In genomic region chr11:7321708-7322448, GRCh38 we compare ENCODE assay signal across 21 cellular contexts.
"Had no signal": no experiment of that assay in that cellular context is flagged by ENCODE, and none has a peak within 500 bp of the region (broad histone marks: within the 10 kb centered on the region; RNA-seq: fewer than 3 reads in every experiment).

No MANE protein-coding gene starts in this region.

- H3K27me3 ChIP-seq: adrenal gland had no signal

- H3K4me1 ChIP-seq: adrenal gland had no signal

- H3K4me3 ChIP-seq: adrenal gland, SK-N-MC had no signal

- H3K27me3 Mint-ChIP-seq: activated naive CD8-positive, alpha-beta T cell treated with anti-CD3 and anti-CD28 coated beads, Interleukin-2, amount 10 ng/mL, durations not matched to agents 7 days and 5 days had no signal

- DNase-seq: activated B cell treated with CpG ODN at 0.5 μM for 24 hours; activated CD4-positive, alpha-beta T cell treated with anti-CD3 and anti-CD28 coated beads, Interleukin-2, amount 50 U/mL, for 1 hour; activated CD8-positive, alpha-beta memory T cell treated with anti-CD3 and anti-CD28 coated beads, Interleukin-2, amount 50 U/mL, for 4 hours; activated CD8-positive, alpha-beta T cell treated with anti-CD3 and anti-CD28 coated beads for 36 hours; activated naive CD4-positive, alpha-beta T cell treated with anti-CD3 and anti-CD28 coated beads, Interleukin-2, amount 50 U/mL, for 16 hours; activated naive CD8-positive, alpha-beta T cell treated with anti-CD3 and anti-CD28 coated beads, Interleukin-2, amount 10 ng/mL, durations not matched to agents 7 days and 5 days; adrenal gland; Kasumi-1; NCI-H1048; NCI-H1417; NCI-H1930; NCI-H2107; NCI-H2171 treated with DMSO at 0.1 percent for 48 hours; NCI-H226; NCI-H526; NCI-H82; RPMI8226; T-cell; T-helper 2 cell; T1000 had no signal

- H3K9me3 Mint-ChIP-seq: activated CD8-positive, alpha-beta T cell treated with anti-CD3 and anti-CD28 coated beads for 36 hours; activated naive CD8-positive, alpha-beta T cell treated with anti-CD3 and anti-CD28 coated beads, Interleukin-2, amount 10 ng/mL, durations not matched to agents 7 days and 5 days had no signal

- H3K27ac ChIP-seq: adrenal gland, SK-N-MC had no signal

- H3K4me1 Mint-ChIP-seq: activated B cell treated with CpG ODN at 0.5 μM for 24 hours; activated naive CD8-positive, alpha-beta T cell treated with anti-CD3 and anti-CD28 coated beads, Interleukin-2, amount 10 ng/mL, durations not matched to agents 7 days and 5 days; T-cell had no signal

- H3K27ac Mint-ChIP-seq: activated B cell treated with CpG ODN at 0.5 μM for 24 hours; activated CD8-positive, alpha-beta T cell treated with anti-CD3 and anti-CD28 coated beads for 36 hours; activated naive CD8-positive, alpha-beta T cell treated with anti-CD3 and anti-CD28 coated beads, Interleukin-2, amount 10 ng/mL, durations not matched to agents 7 days and 5 days; T-cell had no signal

- H3K9me3 ChIP-seq: adrenal gland had no signal

- H3K4me3 Mint-ChIP-seq: activated B cell treated with CpG ODN at 0.5 μM for 24 hours; activated CD8-positive, alpha-beta T cell treated with anti-CD3 and anti-CD28 coated beads for 36 hours; activated naive CD8-positive, alpha-beta T cell treated with anti-CD3 and anti-CD28 coated beads, Interleukin-2, amount 10 ng/mL, durations not matched to agents 7 days and 5 days; T-cell had no signal

- H3K36me3 ChIP-seq: adrenal gland had no signal

- H3K36me3 Mint-ChIP-seq: activated naive CD8-positive, alpha-beta T cell treated with anti-CD3 and anti-CD28 coated beads, Interleukin-2, amount 10 ng/mL, durations not matched to agents 7 days and 5 days; T-cell had no signal
